ENCODE assay signal across 1 cellular context in the genomic region with DNA sequence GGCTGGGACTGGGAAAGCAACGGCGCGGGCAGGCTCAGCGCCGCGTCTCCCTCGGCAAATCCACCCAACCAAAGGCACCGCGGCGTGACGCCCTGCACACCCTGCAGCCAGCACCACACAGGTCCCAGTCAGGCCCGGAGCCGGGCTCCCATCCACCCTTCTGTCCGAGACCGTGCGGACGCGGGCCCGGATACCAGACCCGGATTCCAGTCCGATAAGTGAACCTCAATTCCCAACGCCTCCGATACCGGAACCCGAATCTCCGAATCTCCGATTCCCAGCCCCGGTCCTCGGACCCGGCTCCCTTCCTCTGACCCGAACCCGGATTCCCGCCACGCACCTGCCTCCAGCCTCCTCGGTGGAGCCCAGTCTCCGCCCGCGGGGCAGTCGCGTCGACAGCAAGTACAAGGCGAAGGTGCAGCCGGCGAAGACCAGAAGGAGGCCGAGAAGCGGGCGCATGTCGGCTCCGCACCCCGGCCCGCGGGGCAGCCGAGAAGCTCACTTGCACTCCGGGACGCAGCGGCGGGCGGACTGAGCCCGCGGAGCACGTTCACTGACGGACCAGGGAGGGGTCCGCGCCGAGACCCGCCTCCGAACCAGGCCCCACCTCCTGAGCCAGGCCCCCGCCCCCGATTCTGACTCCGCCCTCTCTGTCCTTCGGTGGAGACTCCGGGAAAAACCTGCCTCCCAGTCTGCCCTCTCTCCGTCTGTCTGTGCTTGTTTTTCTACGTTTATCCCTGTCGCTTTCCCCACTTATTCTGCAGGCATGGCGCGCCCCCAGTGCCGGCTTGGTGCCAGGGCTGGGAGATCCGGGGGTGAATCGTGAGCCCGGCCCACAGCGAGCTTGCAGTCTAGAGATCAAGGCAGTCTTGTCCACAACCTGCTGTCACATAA.
TF ChIP-seq lines count a peak whose summit lies in the region.

A gene (minus strand): TSS at position 533 of the 894 bp plus-strand sequence. CDS start 74 bp downstream, at position 459.

TF ChIP-seq in HEK293, 187 proteins besides CTCF, POLR2A, EP300 and RAD21 (continued from another document):
- TF ChIP-seq, protein P1, sequence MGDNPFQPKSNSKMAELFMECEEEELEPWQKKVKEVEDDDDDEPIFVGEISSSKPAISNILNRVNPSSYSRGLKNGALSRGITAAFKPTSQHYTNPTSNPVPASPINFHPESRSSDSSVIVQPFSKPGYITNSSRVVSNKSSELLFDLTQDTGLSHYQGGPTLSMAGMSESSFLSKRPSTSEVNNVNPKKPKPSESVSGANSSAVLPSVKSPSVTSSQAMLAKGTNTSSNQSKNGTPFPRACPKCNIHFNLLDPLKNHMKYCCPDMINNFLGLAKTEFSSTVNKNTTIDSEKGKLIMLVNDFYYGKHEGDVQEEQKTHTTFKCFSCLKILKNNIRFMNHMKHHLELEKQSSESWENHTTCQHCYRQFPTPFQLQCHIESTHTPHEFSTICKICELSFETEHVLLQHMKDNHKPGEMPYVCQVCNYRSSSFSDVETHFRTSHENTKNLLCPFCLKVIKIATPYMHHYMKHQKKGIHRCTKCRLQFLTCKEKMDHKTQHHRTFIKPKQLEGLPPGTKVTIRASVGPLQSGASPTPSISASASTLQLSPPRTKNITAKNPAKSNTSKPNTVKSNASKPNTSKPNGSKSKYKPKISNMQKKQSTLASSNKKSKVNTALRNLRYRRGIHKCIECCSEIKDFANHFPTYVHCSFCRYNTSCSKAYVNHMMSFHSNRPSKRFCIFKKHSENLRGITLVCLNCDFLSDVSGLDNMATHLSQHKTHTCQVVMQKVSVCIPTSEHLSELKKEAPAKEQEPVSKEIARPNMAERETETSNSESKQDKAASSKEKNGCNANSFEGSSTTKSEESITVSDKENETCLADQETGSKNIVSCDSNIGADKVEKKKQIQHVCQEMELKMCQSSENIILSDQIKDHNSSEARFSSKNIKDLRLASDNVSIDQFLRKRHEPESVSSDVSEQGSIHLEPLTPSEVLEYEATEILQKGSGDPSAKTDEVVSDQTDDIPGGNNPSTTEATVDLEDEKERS (tag by site-specific recombination; IDR thresholded peaks at IDR 0.05), result no peak; the same call in none of the 2 replicates
- TF ChIP-seq GLIS2 (tag by site-specific recombination; IDR thresholded peaks at IDR 0.05) (peak; percentile 4), ZNF843 (tag by site-specific recombination; IDR thresholded peaks at IDR 0.05) (no peak; the same call in 1 of the 2 replicates), ZNF600 (tag by site-specific recombination; IDR thresholded peaks at IDR 0.05) (peak; percentile 83), ZNF423 (tag by site-specific recombination; IDR thresholded peaks at IDR 0.05) (no peak), ZNF629 (tag by site-specific recombination; IDR thresholded peaks at IDR 0.05) (peak; percentile 41), ZFP41 (tag by site-specific recombination; IDR thresholded peaks at IDR 0.05; ENCODE audit: borderline replicate concordance) (no peak), ZBTB1 (tag by site-specific recombination; IDR thresholded peaks at IDR 0.05) (peak; percentile 41; the same call in 1 of the 2 replicates), KLF7 (tag by site-specific recombination; IDR thresholded peaks at IDR 0.05; ENCODE audit: borderline replicate concordance) (peak; percentile 73; the same call in 1 of the 2 replicates), ZNF341 (tag by site-specific recombination; IDR thresholded peaks at IDR 0.05; ENCODE audit: low read depth) (no peak; the same call in 1 of the 2 replicates), ZNF146 (tag by site-specific recombination; IDR thresholded peaks at IDR 0.05) (no peak), ZNF394 (tag by site-specific recombination; IDR thresholded peaks at IDR 0.05; ENCODE audit: borderline replicate concordance) (peak; percentile 85), ZNF677 (tag by site-specific recombination; IDR thresholded peaks at IDR 0.05) (peak; percentile 83), ZNF596 (tag by site-specific recombination; IDR thresholded peaks at IDR 0.05) (peak; percentile 47; the same call in 1 of the 2 replicates), ZNF585B (tag by site-specific recombination; IDR thresholded peaks at IDR 0.05) (no peak), FEZF1 (tag by site-specific recombination; IDR thresholded peaks at IDR 0.05) (no peak), ZBTB7A (tag by site-specific recombination; IDR thresholded peaks at IDR 0.05; ENCODE audit: low read depth) (0 out of 2 replicates have a peak, but pooled peaks have one; percentile 42), ZNF626 (tag by site-specific recombination; IDR thresholded peaks at IDR 0.05) (0 out of 2 replicates have a peak, but pooled peaks have one; percentile 79), ZEB2 (tag by site-specific recombination; IDR thresholded peaks at IDR 0.05) (peak; percentile 84), YY1 (tag by site-specific recombination; IDR thresholded peaks at IDR 0.05) (peak; percentile 79), HOXC10 (CRISPR knock-in tag; IDR thresholded peaks at IDR 0.05) (no peak), HOXD13 (CRISPR knock-in tag; IDR thresholded peaks at IDR 0.05; ENCODE audit: borderline replicate concordance) (no peak)
- TF ChIP-seq, protein P2, sequence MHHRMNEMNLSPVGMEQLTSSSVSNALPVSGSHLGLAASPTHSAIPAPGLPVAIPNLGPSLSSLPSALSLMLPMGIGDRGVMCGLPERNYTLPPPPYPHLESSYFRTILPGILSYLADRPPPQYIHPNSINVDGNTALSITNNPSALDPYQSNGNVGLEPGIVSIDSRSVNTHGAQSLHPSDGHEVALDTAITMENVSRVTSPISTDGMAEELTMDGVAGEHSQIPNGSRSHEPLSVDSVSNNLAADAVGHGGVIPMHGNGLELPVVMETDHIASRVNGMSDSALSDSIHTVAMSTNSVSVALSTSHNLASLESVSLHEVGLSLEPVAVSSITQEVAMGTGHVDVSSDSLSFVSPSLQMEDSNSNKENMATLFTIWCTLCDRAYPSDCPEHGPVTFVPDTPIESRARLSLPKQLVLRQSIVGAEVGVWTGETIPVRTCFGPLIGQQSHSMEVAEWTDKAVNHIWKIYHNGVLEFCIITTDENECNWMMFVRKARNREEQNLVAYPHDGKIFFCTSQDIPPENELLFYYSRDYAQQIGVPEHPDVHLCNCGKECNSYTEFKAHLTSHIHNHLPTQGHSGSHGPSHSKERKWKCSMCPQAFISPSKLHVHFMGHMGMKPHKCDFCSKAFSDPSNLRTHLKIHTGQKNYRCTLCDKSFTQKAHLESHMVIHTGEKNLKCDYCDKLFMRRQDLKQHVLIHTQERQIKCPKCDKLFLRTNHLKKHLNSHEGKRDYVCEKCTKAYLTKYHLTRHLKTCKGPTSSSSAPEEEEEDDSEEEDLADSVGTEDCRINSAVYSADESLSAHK (tag by site-specific recombination; IDR thresholded peaks at IDR 0.05), result no peak
- TF ChIP-seq, protein P3, sequence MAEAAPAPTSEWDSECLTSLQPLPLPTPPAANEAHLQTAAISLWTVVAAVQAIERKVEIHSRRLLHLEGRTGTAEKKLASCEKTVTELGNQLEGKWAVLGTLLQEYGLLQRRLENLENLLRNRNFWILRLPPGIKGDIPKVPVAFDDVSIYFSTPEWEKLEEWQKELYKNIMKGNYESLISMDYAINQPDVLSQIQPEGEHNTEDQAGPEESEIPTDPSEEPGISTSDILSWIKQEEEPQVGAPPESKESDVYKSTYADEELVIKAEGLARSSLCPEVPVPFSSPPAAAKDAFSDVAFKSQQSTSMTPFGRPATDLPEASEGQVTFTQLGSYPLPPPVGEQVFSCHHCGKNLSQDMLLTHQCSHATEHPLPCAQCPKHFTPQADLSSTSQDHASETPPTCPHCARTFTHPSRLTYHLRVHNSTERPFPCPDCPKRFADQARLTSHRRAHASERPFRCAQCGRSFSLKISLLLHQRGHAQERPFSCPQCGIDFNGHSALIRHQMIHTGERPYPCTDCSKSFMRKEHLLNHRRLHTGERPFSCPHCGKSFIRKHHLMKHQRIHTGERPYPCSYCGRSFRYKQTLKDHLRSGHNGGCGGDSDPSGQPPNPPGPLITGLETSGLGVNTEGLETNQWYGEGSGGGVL (tag by site-specific recombination; IDR thresholded peaks at IDR 0.05), result no peak
- TF ChIP-seq, protein P4, sequence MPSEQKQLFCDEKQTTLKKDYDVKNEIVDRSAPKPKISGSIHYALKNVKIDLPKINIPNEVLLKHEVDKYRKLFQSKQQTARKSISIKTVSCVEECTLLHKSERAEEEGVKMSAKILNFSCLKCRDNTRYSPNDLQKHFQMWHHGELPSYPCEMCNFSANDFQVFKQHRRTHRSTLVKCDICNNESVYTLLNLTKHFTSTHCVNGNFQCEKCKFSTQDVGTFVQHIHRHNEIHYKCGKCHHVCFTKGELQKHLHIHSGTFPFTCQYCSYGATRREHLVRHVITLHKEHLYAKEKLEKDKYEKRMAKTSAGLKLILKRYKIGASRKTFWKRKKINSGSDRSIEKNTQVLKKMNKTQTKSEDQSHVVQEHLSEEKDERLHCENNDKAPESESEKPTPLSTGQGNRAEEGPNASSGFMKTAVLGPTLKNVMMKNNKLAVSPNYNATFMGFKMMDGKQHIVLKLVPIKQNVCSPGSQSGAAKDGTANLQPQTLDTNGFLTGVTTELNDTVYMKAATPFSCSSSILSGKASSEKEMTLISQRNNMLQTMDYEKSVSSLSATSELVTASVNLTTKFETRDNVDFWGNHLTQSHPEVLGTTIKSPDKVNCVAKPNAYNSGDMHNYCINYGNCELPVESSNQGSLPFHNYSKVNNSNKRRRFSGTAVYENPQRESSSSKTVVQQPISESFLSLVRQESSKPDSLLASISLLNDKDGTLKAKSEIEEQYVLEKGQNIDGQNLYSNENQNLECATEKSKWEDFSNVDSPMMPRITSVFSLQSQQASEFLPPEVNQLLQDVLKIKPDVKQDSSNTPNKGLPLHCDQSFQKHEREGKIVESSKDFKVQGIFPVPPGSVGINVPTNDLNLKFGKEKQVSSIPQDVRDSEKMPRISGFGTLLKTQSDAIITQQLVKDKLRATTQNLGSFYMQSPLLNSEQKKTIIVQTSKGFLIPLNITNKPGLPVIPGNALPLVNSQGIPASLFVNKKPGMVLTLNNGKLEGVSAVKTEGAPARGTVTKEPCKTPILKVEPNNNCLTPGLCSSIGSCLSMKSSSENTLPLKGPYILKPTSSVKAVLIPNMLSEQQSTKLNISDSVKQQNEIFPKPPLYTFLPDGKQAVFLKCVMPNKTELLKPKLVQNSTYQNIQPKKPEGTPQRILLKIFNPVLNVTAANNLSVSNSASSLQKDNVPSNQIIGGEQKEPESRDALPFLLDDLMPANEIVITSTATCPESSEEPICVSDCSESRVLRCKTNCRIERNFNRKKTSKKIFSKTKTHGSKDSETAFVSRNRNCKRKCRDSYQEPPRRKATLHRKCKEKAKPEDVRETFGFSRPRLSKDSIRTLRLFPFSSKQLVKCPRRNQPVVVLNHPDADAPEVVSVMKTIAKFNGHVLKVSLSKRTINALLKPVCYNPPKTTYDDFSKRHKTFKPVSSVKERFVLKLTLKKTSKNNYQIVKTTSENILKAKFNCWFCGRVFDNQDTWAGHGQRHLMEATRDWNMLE (tag by site-specific recombination; conservative IDR thresholded peaks at IDR 0.05; ENCODE audit: low read depth), result peak; percentile 61
- TF ChIP-seq, protein P5, sequence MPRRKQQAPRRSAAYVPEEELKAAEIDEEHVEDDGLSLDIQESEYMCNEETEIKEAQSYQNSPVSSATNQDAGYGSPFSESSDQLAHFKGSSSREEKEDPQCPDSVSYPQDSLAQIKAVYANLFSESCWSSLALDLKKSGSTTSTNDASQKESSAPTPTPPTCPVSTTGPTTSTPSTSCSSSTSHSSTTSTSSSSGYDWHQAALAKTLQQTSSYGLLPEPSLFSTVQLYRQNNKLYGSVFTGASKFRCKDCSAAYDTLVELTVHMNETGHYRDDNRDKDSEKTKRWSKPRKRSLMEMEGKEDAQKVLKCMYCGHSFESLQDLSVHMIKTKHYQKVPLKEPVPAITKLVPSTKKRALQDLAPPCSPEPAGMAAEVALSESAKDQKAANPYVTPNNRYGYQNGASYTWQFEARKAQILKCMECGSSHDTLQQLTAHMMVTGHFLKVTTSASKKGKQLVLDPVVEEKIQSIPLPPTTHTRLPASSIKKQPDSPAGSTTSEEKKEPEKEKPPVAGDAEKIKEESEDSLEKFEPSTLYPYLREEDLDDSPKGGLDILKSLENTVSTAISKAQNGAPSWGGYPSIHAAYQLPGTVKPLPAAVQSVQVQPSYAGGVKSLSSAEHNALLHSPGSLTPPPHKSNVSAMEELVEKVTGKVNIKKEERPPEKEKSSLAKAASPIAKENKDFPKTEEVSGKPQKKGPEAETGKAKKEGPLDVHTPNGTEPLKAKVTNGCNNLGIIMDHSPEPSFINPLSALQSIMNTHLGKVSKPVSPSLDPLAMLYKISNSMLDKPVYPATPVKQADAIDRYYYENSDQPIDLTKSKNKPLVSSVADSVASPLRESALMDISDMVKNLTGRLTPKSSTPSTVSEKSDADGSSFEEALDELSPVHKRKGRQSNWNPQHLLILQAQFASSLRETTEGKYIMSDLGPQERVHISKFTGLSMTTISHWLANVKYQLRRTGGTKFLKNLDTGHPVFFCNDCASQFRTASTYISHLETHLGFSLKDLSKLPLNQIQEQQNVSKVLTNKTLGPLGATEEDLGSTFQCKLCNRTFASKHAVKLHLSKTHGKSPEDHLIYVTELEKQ (tag by site-specific recombination; IDR thresholded peaks at IDR 0.05; ENCODE audit: borderline replicate concordance), result no peak
